ENCODE assay signal across 8 cellular contexts in genomic region chr7:82481499-82482097, GRCh38. TPM values are rescaled to one million over a fixed set of nuclear protein-coding genes. Genes with fewer than 3 reads are reported as not detected.
DNase-seq lines count a peak whose midpoint lies in the region; ATAC-seq and TF ChIP-seq lines count a peak whose summit lies in the region.

No MANE protein-coding gene starts in this region.

- peak; percentile 18 for DNase-seq in DMS153 treated with DMSO at 0.1 percent for 48 hours (lab: John Stamatoyannopoulos, UW; ENCODE audit: unreplicated experiment)
- peak; percentile 56 for DNase-seq in NCI-H1105 treated with DMSO at 0.1 percent for 48 hours (lab: John Stamatoyannopoulos, UW)
- DNase-seq in cerebellar cortex (ENCODE audit: low spot score) = peak; percentile 42
- DNase-seq in mucosa of descending colon = no peak
- DNase-seq in activated CD8-positive, alpha-beta memory T cell treated with anti-CD3 and anti-CD28 coated beads for 24 hours = no peak
- DNase-seq in lower leg skin (ENCODE audit: low spot score in 2 of 2) = no peak

- peak; percentile 55 for ATAC-seq in GM21360 (IDR thresholded peaks at IDR 0.05; ENCODE audit: unreplicated experiment)
- ATAC-seq in mucosa of descending colon = no peak
- ATAC-seq in HG03175 (IDR thresholded peaks at IDR 0.05; ENCODE audit: unreplicated experiment) = no peak

- TF ChIP-seq POLR2A in lower leg skin (IDR thresholded peaks at IDR 0.05) = no peak

- no peaks in the 10 kb centered on the region for H3K4me1 ChIP-seq in mucosa of descending colon (ENCODE audit: low read depth)

- no peaks in the 10 kb centered on the region for H3K36me3 ChIP-seq in mucosa of descending colon (ENCODE audit: low read depth)

- WGBS in lower leg skin, 2 donors = 87 to 96% methylated on average over 3 of the region's 3 CpGs

- TF ChIP-seq CTCF in mucosa of descending colon (IDR thresholded peaks at IDR 0.05) (peak; percentile 22), lower leg skin (IDR thresholded peaks at IDR 0.05) (no peak)

- no peak overlapping the region for H3K4me3 ChIP-seq in mucosa of descending colon
- H3K4me3 ChIP-seq in lower leg skin (ENCODE audit: low read depth, poor library complexity, severe bottlenecking) = no peak overlapping the region

- intact Hi-C loops in mucosa of descending colon (cut with DNase I, micrococcal nuclease) (no loop called here), lower leg skin (cut with DNase I; ENCODE audit: low total_unique reads) (no loop called here)

- no peaks in the 10 kb centered on the region for H3K9me3 ChIP-seq in mucosa of descending colon

RNA-seq across cellular contexts. Expression of gene CACNA2D1, which starts 38.0 kb away (rescaled TPM):
- total RNA-seq in mucosa of descending colon (10 to 100 TPM in 1 of 3 donors, 1 to 10 TPM in 2; 3.9 to 44.1 (median 6.9) TPM), lower leg skin (10 to 100 TPM in 2 of 4 donors, 1 to 10 TPM in 2; 3.0 to 15.7 (median 8.6) TPM)

Comparison
In these comparisons a context has a peak if more than half of its experiments do, and no peak if none do; other contexts are left out.
1. DNase-seq: peak in DMS153 treated with DMSO at 0.1 percent for 48 hours (single experiment), NCI-H1105 treated with DMSO at 0.1 percent for 48 hours (single experiment) and cerebellar cortex (single experiment); none in mucosa of descending colon (0 of 3), activated CD8-positive, alpha-beta memory T cell treated with anti-CD3 and anti-CD28 coated beads for 24 hours (single experiment) and lower leg skin (0 of 2).